In genomic region chr2:152175368-152176112, GRCh38 we compare ENCODE assay signal across 8 cellular contexts. TPM values are rescaled to one million over a fixed set of nuclear protein-coding genes. Genes with fewer than 3 reads are reported as not detected.
A peak's percentile ranks its signal among the peaks of the same experiment; 100 is the strongest.
DNase-seq lines count a peak whose midpoint lies in the region; TF ChIP-seq lines count a peak whose summit lies in the region.

Gene STAM2 (minus strand): TSS chr2:152175763. CDS start chr2:152175642, 121 bp downstream.

- peaks cover 12% of the 10 kb centered on the region for H4K20me1 ChIP-seq in SK-N-SH (ENCODE audit: insufficient read depth)

- H3K36me3 ChIP-seq in SK-N-SH (replicated peaks in 1 of 2; ENCODE audit: control insufficient read depth in 1 of 2, insufficient read depth in 2 of 2, low read length in 1 of 2) (no peaks in the 10 kb centered on the region), suprapubic skin (no peaks in the 10 kb centered on the region)

- peak within 1 kb of the TSS; percentile 97 for H3K4me3 Mint-ChIP-seq in HFFc6

- H3K9me3 ChIP-seq in SK-N-SH (no peaks in the 10 kb centered on the region), suprapubic skin (no peaks in the 10 kb centered on the region)

- peak within 1 kb of the TSS; percentile 92 for H3K9ac ChIP-seq in SK-N-SH

- peak within 1 kb of the TSS; percentile 100 for H3K27ac Mint-ChIP-seq in HFFc6

- 0% methylated on average over 24 of the region's 72 CpGs for WGBS in SK-N-SH (ENCODE audit: low lambda C conversion rate)
- WGBS in suprapubic skin = under 1% methylated on average over 41 of the region's 72 CpGs

- H3K4me3 ChIP-seq in SK-N-SH (ENCODE audit: low read depth in 2 of 2, low read length in 1 of 2) (peak within 1 kb of the TSS; percentile 77 to 94), suprapubic skin (peak within 1 kb of the TSS; percentile 82)

- H3K27me3 ChIP-seq in SK-N-SH (ENCODE audit: insufficient read depth) (no peaks in the 10 kb centered on the region), suprapubic skin (no peaks in the 10 kb centered on the region)

- H3K4me1 Mint-ChIP-seq in HFFc6 (ENCODE audit: low read depth) = peaks cover 40% of the 10 kb centered on the region

- H3K36me3 Mint-ChIP-seq in HFFc6 (ENCODE audit: low read depth) = peaks cover 4% of the 10 kb centered on the region

- peak in 1 of 2 donors; percentile 74 for TF ChIP-seq POLR2A in suprapubic skin (IDR thresholded peaks at IDR 0.05)

- H3K79me2 ChIP-seq in SK-N-SH (ENCODE audit: insufficient read depth) = peaks cover 44% of the 10 kb centered on the region

- TF ChIP-seq CTCF in GM10266 (IDR thresholded peaks at IDR 0.05; ENCODE audit: control insufficient read depth, insufficient read depth, low read depth, missing control alignments) (peak; percentile 97), HFFc6 (IDR thresholded peaks at IDR 0.05) (peak; percentile 97), SK-N-SH (IDR thresholded peaks at IDR 0.05) (peak; percentile 93), suprapubic skin (IDR thresholded peaks at IDR 0.05) (peak; percentile 90 to 97)

- TF ChIP-seq EP300 in SK-N-SH (IDR thresholded peaks at IDR 0.05; ENCODE audit: borderline replicate concordance in 1 of 2, low read depth in 1 of 2, low read length in 1 of 2) (no peak; a peak in 1 of 4 replicates), suprapubic skin (IDR thresholded peaks at IDR 0.05) (no peak)

- H3K4me1 ChIP-seq in SK-N-SH (ENCODE audit: control insufficient read depth in 1 of 2, insufficient read depth in 2 of 2, low read depth in 1 of 2, low read length in 1 of 2) (peaks cover 0 to 6% of the 10 kb centered on the region in 2 experiments; a peak in 2 of 4 replicates), suprapubic skin (peaks cover 45% of the 10 kb centered on the region)

- H3K9me2 ChIP-seq in SK-N-SH = no peaks in the 10 kb centered on the region

- DNase-seq in GM10266 (ENCODE audit: extremely low spot score) (peak; percentile 87), HFFc6 (peak; percentile 88), NAMALWA (ENCODE audit: low spot score) (peak; percentile 93), SK-N-SH (peak; percentile 94), germinal center (ENCODE audit: low spot score) (peak; percentile 95), nucleus accumbens (lab: John Stamatoyannopoulos, UW) (peak in 55 of 56 donors; percentile 39 to 100 (median 92)), suprapubic skin (ENCODE audit: low spot score in 2 of 2) (peak; percentile 94 to 95)
- DNase-seq in activated naive CD4-positive, alpha-beta T cell treated with anti-CD3 and anti-CD28 coated beads, Interleukin-2, amount 50 U/mL, for 16 hours = peak; percentile 93

- peak within 1 kb of the TSS; percentile 98 for H2AFZ ChIP-seq in SK-N-SH (ENCODE audit: low read depth)

- peaks cover 3% of the 10 kb centered on the region for H3K27me3 Mint-ChIP-seq in HFFc6 (ENCODE audit: insufficient read depth)

- H3F3A ChIP-seq in SK-N-SH (replicated peaks; ENCODE audit: insufficient read depth) = peaks cover 12% of the 10 kb centered on the region

- peaks cover 3% of the 10 kb centered on the region for H3K9me3 Mint-ChIP-seq in HFFc6

- H3K27ac ChIP-seq in SK-N-SH (ENCODE audit: low read depth in 2 of 2, low read length in 1 of 2) = peak within 1 kb of the TSS; percentile 92 to 97
- peak within 1 kb of the TSS; percentile 98 for H3K27ac ChIP-seq in suprapubic skin

- H3K4me2 ChIP-seq in SK-N-SH = peak within 1 kb of the TSS; percentile 75

- CTCF ChIA-PET in SK-N-SH (lab: Yijun Ruan, JAX) = interaction anchor here (0.6 to 5.0 kb wide), 44 partner anchors 9 to 686 kb away, joined by 3 to 44 read pairs (median 4); partner anchors contain the start of gene PRPF40A

- peak; percentile 89 for TF ChIP-seq RAD21 in SK-N-SH (IDR thresholded peaks at IDR 0.05; ENCODE audit: low read length)

- POLR2A ChIA-PET in SK-N-SH (lab: Yijun Ruan, JAX) = interaction anchor here (0.5 to 1.0 kb wide), 2 partner anchors 472 to 541 kb away, joined by 3 read pairs; partner anchors contain the start of gene PRPF40A

TF ChIP-seq in SK-N-SH, 30 proteins besides CTCF, POLR2A, EP300 and RAD21:
- TF ChIP-seq RCOR1 (IDR thresholded peaks at IDR 0.05; ENCODE audit: low read length) (peak; percentile 9; the same call in 1 of the 2 replicates), TEAD4 (IDR thresholded peaks at IDR 0.05; ENCODE audit: borderline replicate concordance, insufficient read depth) (no peak), TAF1 (IDR thresholded peaks at IDR 0.05; ENCODE audit: borderline replicate concordance, low read depth, low read length) (peak; percentile 45; the same call in 1 of the 2 replicates), FOXM1 (IDR thresholded peaks at IDR 0.05; ENCODE audit: low read depth) (0 out of 2 replicates have a peak, but pooled peaks have one; percentile 24), IRF3 (IDR thresholded peaks at IDR 0.05; ENCODE audit: low read depth, low read length) (no peak), MXI1 (IDR thresholded peaks at IDR 0.05; ENCODE audit: low read depth, low read length) (peak; percentile 58; the same call in 1 of the 2 replicates), RFX5 (IDR thresholded peaks at IDR 0.05; ENCODE audit: low read length) (no peak), FOSL2 (IDR thresholded peaks at IDR 0.05; ENCODE audit: borderline replicate concordance, low read depth) (no peak), POLR2AphosphoS5 (IDR thresholded peaks at IDR 0.05; ENCODE audit: low read depth, low read length) (peak; percentile 81), MAX (IDR thresholded peaks at IDR 0.05; ENCODE audit: low read depth) (peak; percentile 64; the same call in 1 of the 2 replicates), ELF1 (IDR thresholded peaks at IDR 0.05) (peak; percentile 97), USF2 (IDR thresholded peaks at IDR 0.05; ENCODE audit: borderline replicate concordance, low read depth, low read length) (no peak), TCF12 (IDR thresholded peaks at IDR 0.05) (peak; percentile 23; the same call in 1 of the 2 replicates), SIN3A (IDR thresholded peaks at IDR 0.05; ENCODE audit: borderline replicate concordance, low read depth, low read length) (peak; percentile 18; the same call in 1 of the 2 replicates), SMC3 (IDR thresholded peaks at IDR 0.05; ENCODE audit: low read depth, low read length) (peak; percentile 68), GABPA (IDR thresholded peaks at IDR 0.05; ENCODE audit: low read depth) (peak; percentile 87)

RNA-seq across cellular contexts. Expression of gene STAM2, which starts in this region (rescaled TPM):
- 10 to 100 TPM; 33.4 to 40.3 (median 38.5) TPM for total RNA-seq in HFFc6 (2021; fragmentation: NEBNext Ultra II Directional; extraction: Animal tissue kit (Norgen Biotek cat#: 25700))
- polyA plus RNA-seq in SK-N-SH (2012; rRNA removed) = 6.9 and 10.1 TPM in 2 replicates
- 8.4 and 9.2 TPM in 2 replicates for polyA plus RNA-seq in SK-N-SH (2012; cell fraction: cytosol; rRNA removed)
- polyA plus RNA-seq in SK-N-SH (2012; cell fraction: nucleus; rRNA removed) = 7.6 and 20.4 TPM in 2 replicates
- total RNA-seq in suprapubic skin = 10 to 100 TPM; 27.4 to 42.2 (median 35.5) TPM

Comparison
In these comparisons a context has a peak if more than half of its experiments do, and no peak if none do; other contexts are left out.
1. Peak in every context shown above with its lines: DNase-seq, H3K4me3 ChIP-seq and H3K27ac ChIP-seq.